In genomic region chr3:39065197-39065596, GRCh38 we compare ENCODE assay signal across 7 cellular contexts. TPM values are rescaled to one million over a fixed set of nuclear protein-coding genes. Genes with fewer than 3 reads are reported as not detected.
DNase-seq lines count a peak whose midpoint lies in the region; ATAC-seq, FAIRE-seq and TF ChIP-seq lines count a peak whose summit lies in the region.

No MANE protein-coding gene starts in this region.

- no peaks in the 10 kb centered on the region for H3K27me3 ChIP-seq in pancreas

- peaks cover 50% of the 10 kb centered on the region for H3K36me3 Mint-ChIP-seq in effector memory CD8-positive, alpha-beta T cell (ENCODE audit: insufficient read depth)

- no peaks in the 10 kb centered on the region for H3K9me3 Mint-ChIP-seq in effector memory CD8-positive, alpha-beta T cell

- intact Hi-C loops in pancreas (cut with DNase I), result no loop called here

- no peak overlapping the region for H3K4me3 ChIP-seq in pancreas

- no peak for TF ChIP-seq CTCF in pancreas (IDR thresholded peaks at IDR 0.05)

- FAIRE-seq in pancreas (lab: Jason Lieb, UNC), result no peak

- no peaks in the 10 kb centered on the region for H3K4me1 ChIP-seq in pancreas

- H3K27me3 Mint-ChIP-seq in effector memory CD8-positive, alpha-beta T cell, result no peaks in the 10 kb centered on the region

- peaks cover 15 to 23% of the 10 kb centered on the region in 2 donors for H3K4me1 Mint-ChIP-seq in effector memory CD8-positive, alpha-beta T cell (ENCODE audit: low read depth in 2 of 2)

- no peak overlapping the region for H3K27ac ChIP-seq in pancreas

- no peaks in the 10 kb centered on the region for H3K9me3 ChIP-seq in pancreas

- peak overlapping the region in 1 of 2 donors; percentile 44 for H3K27ac Mint-ChIP-seq in effector memory CD8-positive, alpha-beta T cell

- DNase-seq in EL, result peak; percentile 38
- DNase-seq in GM19240 (ENCODE audit: insufficient read length, low spot score), result peak; percentile 30
- DNase-seq in RPMI8226, result peak; percentile 46
- no peak for DNase-seq in effector memory CD8-positive, alpha-beta T cell
- DNase-seq in pancreas, result no peak
- DNase-seq in OCI-M2 (lab: John Stamatoyannopoulos, UW; ENCODE audit: unreplicated experiment), result no peak

- H3K4me3 Mint-ChIP-seq in effector memory CD8-positive, alpha-beta T cell, result no peak overlapping the region

- ATAC-seq in HG03103 (IDR thresholded peaks at IDR 0.05; ENCODE audit: low read depth, unreplicated experiment) (peak; percentile 99), pancreas (peak in 3 of 4 donors; percentile 53 to 73 (median 66))
- ATAC-seq in effector memory CD8-positive, alpha-beta T cell (replicated peaks), result peak; percentile 78

- 19 to 38% methylated on average over 1 of the region's 1 CpG for WGBS in pancreas, 2 donors

- H3K36me3 ChIP-seq in pancreas, result peaks cover 0 to 21% (median 9%) of the 10 kb centered on the region in 3 donors

RNA-seq across cellular contexts. Expression of gene WDR48, which starts 13.4 kb away (rescaled TPM):
- 10 to 100 TPM; 13.4 to 25.8 (median 16.6) TPM for total RNA-seq in pancreas
- polyA plus RNA-seq in pancreas, result 10 to 100 TPM in 1 of 2 donors, 1 to 10 TPM in 1; 6.3 to 14.7 TPM

RNA-seq across cellular contexts. Expression of gene SCN11A, which starts 13.5 kb away (rescaled TPM):
- under 1 TPM in 5 of 6 donors, not detected in 1; 0.03 to 0.16 (median 0.03) TPM for total RNA-seq in pancreas
- polyA plus RNA-seq in pancreas, result under 1 TPM; 0.04 to 0.09 TPM

RNA-seq across cellular contexts. Expression of gene GORASP1, which starts 42.2 kb away (rescaled TPM):
- total RNA-seq in pancreas, result 10 to 100 TPM; 25.9 to 48.6 (median 31.6) TPM
- polyA plus RNA-seq in pancreas, result 10 to 100 TPM; 56.2 to 79.6 TPM

RNA-seq across cellular contexts. Expression of gene TTC21A, which starts 42.3 kb away (rescaled TPM):
- 1 to 10 TPM; 3.1 to 9.6 (median 5.5) TPM for total RNA-seq in pancreas
- 10 to 100 TPM; 21.7 to 31.3 TPM for polyA plus RNA-seq in pancreas

Comparison
In these comparisons a context has a peak if more than half of its experiments do, and no peak if none do; other contexts are left out.
1. DNase-seq: peak in EL (single experiment), GM19240 (single experiment) and RPMI8226 (single experiment); none in effector memory CD8-positive, alpha-beta T cell (0 of 3), pancreas (0 of 6) and OCI-M2 (single experiment).
2. Peak in every context shown above with its lines, with median percentiles within 50 percentile points of each other: ATAC-seq.